ENCODE assay signal across 19 cellular contexts in genomic region chr12:51365276-51365675, GRCh38. TPM values are rescaled to one million over a fixed set of nuclear protein-coding genes. Genes with fewer than 3 reads are reported as not detected.
DNase-seq lines count a peak whose midpoint lies in the region; ATAC-seq and TF ChIP-seq lines count a peak whose summit lies in the region.
"Had no signal": no experiment of that assay in that cellular context is flagged by ENCODE, and none has a peak within 500 bp of the region (broad histone marks: within the 10 kb centered on the region; RNA-seq: fewer than 3 reads in every experiment).

No MANE protein-coding gene starts in this region.

- H3K27ac Mint-ChIP-seq in activated CD8-positive, alpha-beta T cell treated with anti-CD3 and anti-CD28 coated beads, Interleukin-2, amount 10 ng/mL, durations not matched to agents 7 days and 5 days: peak overlapping the region; percentile 39
- H3K27ac Mint-ChIP-seq in activated CD8-positive, alpha-beta T cell treated with anti-CD3 and anti-CD28 coated beads for 36 hours: no peak overlapping the region
- H3K27ac Mint-ChIP-seq in stimulated activated naive B cell treated with anti-CD40 and anti-IgM and Interleukin-4, amounts not matched to agents 10 μg/mL and 1 μg/mL and 100 μg/mL, for 72 hours: peak overlapping the region; percentile 3
- H3K27ac Mint-ChIP-seq: CD4-positive, alpha-beta T cell; H9 had no signal

- ATAC-seq in activated CD8-positive, alpha-beta T cell treated with anti-CD3 and anti-CD28 coated beads, Interleukin-2, amount 10 ng/mL, durations not matched to agents 7 days and 5 days: no peak
- no peak for ATAC-seq in activated CD8-positive, alpha-beta T cell treated with anti-CD3 and anti-CD28 coated beads for 36 hours
- no peak for ATAC-seq in stimulated activated naive B cell treated with anti-CD40 and anti-IgM and Interleukin-4, amounts not matched to agents 10 μg/mL and 1 μg/mL and 100 μg/mL, for 72 hours (replicated peaks)
- ATAC-seq in GM21786 (IDR thresholded peaks at IDR 0.05; ENCODE audit: unreplicated experiment): no peak
- ATAC-seq: A549 had no signal

- H2AK5ac ChIP-seq in neuronal stem cell (ENCODE audit: low read depth, low read length): no peak overlapping the region

- no peaks in the 10 kb centered on the region for H3K36me3 ChIP-seq in neuronal stem cell (replicated peaks in 1 of 2; ENCODE audit: control insufficient read depth in 2 of 2, insufficient read depth in 2 of 2, low read length in 2 of 2)
- no peaks in the 10 kb centered on the region for H3K36me3 ChIP-seq in left ventricle myocardium inferior

- H2BK5ac ChIP-seq in neuronal stem cell (ENCODE audit: low read length): no peak overlapping the region

- H4K8ac ChIP-seq in neuronal stem cell (ENCODE audit: low read depth, low read length): no peak overlapping the region

- H3K27me3 Mint-ChIP-seq in activated CD8-positive, alpha-beta T cell treated with anti-CD3 and anti-CD28 coated beads, Interleukin-2, amount 10 ng/mL, durations not matched to agents 7 days and 5 days (ENCODE audit: low read depth): no peaks in the 10 kb centered on the region
- no peaks in the 10 kb centered on the region for H3K27me3 Mint-ChIP-seq in activated CD8-positive, alpha-beta T cell treated with anti-CD3 and anti-CD28 coated beads for 36 hours
- H3K27me3 Mint-ChIP-seq in stimulated activated naive B cell treated with anti-CD40 and anti-IgM and Interleukin-4, amounts not matched to agents 10 μg/mL and 1 μg/mL and 100 μg/mL, for 72 hours: no peaks in the 10 kb centered on the region
- H3K27me3 Mint-ChIP-seq: CD4-positive, alpha-beta T cell had no signal

- intact Hi-C loops in activated CD8-positive, alpha-beta T cell treated with anti-CD3 and anti-CD28 coated beads for 36 hours (cut with micrococcal nuclease): no loop called here
- intact Hi-C loops in left ventricle myocardium inferior (cut with micrococcal nuclease): no loop called here

- H3K27ac ChIP-seq in neuronal stem cell (replicated peaks; ENCODE audit: low read length) (no peak overlapping the region), left ventricle myocardium inferior (replicated peaks) (no peak overlapping the region)
- H3K27ac ChIP-seq: 22Rv1, A549, C4-2B had no signal

- no peak overlapping the region for H3K14ac ChIP-seq in neuronal stem cell (ENCODE audit: low read length)

- no peak overlapping the region for H4K91ac ChIP-seq in neuronal stem cell (ENCODE audit: low read depth, low read length, poor library complexity)

- H3K79me1 ChIP-seq in neuronal stem cell (ENCODE audit: low read depth, low read length): no peaks in the 10 kb centered on the region

- H2AFZ ChIP-seq in neuronal stem cell (ENCODE audit: low read length): no peak overlapping the region

- H3K9ac ChIP-seq in neuronal stem cell (ENCODE audit: low read depth, low read length, poor library complexity): peak overlapping the region; percentile 45

- H3K4me3 ChIP-seq in neuronal stem cell (ENCODE audit: low read length in 2 of 2): no peak overlapping the region
- H3K4me3 ChIP-seq in left ventricle myocardium inferior: no peak overlapping the region
- H3K4me3 ChIP-seq: A549 had no signal

- no peak overlapping the region for H3K4ac ChIP-seq in neuronal stem cell (ENCODE audit: low read length)

- H3K4me3 Mint-ChIP-seq in activated CD8-positive, alpha-beta T cell treated with anti-CD3 and anti-CD28 coated beads, Interleukin-2, amount 10 ng/mL, durations not matched to agents 7 days and 5 days: no peak overlapping the region
- H3K4me3 Mint-ChIP-seq in activated CD8-positive, alpha-beta T cell treated with anti-CD3 and anti-CD28 coated beads for 36 hours: no peak overlapping the region
- no peak overlapping the region for H3K4me3 Mint-ChIP-seq in stimulated activated naive B cell treated with anti-CD40 and anti-IgM and Interleukin-4, amounts not matched to agents 10 μg/mL and 1 μg/mL and 100 μg/mL, for 72 hours
- H3K4me3 Mint-ChIP-seq: CD4-positive, alpha-beta T cell; H9 had no signal

- POLR2A ChIA-PET in activated CD8-positive, alpha-beta T cell treated with anti-CD3 and anti-CD28 coated beads, Interleukin-2, amount 10 ng/mL, durations not matched to agents 7 days and 5 days (lab: Charles Lee): no interaction called here
- POLR2A ChIA-PET in activated CD8-positive, alpha-beta T cell treated with anti-CD3 and anti-CD28 coated beads for 36 hours (lab: Charles Lee): interaction anchor here (2.2 kb wide), 1 partner anchor 26 kb away, joined by 7 read pairs; the partner anchor contains the start of gene GALNT6

- H3K18ac ChIP-seq in neuronal stem cell (ENCODE audit: low read length): peak overlapping the region; percentile 40

- H3K4me1 ChIP-seq in neuronal stem cell (ENCODE audit: control insufficient read depth in 2 of 2, insufficient read depth in 1 of 2, low read depth in 1 of 2, low read length in 2 of 2) (peaks cover 1% of the 10 kb centered on the region in 2 donors), left ventricle myocardium inferior (peaks cover 6% of the 10 kb centered on the region)
- H3K4me1 ChIP-seq: A549, Caco-2 had no signal

- no peak overlapping the region for H2BK120ac ChIP-seq in neuronal stem cell (ENCODE audit: low read depth, low read length)

- peak overlapping the region; percentile 34 for H2BK15ac ChIP-seq in neuronal stem cell (ENCODE audit: low read length)

- no peak for DNase-seq in activated CD8-positive, alpha-beta T cell treated with anti-CD3 and anti-CD28 coated beads, Interleukin-2, amount 10 ng/mL, durations not matched to agents 7 days and 5 days
- no peak for DNase-seq in activated CD8-positive, alpha-beta T cell treated with anti-CD3 and anti-CD28 coated beads for 36 hours
- no peak for DNase-seq in neuronal stem cell (ENCODE audit: low spot score)
- no peak for DNase-seq in stimulated activated naive B cell treated with anti-CD40 and anti-IgM and Interleukin-4, amounts not matched to agents 10 μg/mL and 1 μg/mL and 100 μg/mL, for 72 hours
- no peak for DNase-seq in left ventricle myocardium inferior
- DNase-seq in foreskin melanocyte: no peak
- DNase-seq: AML-193; Caco-2; CD4-positive, alpha-beta T cell; GDM1; H9 had no signal

- CTCF ChIA-PET in activated CD8-positive, alpha-beta T cell treated with anti-CD3 and anti-CD28 coated beads, Interleukin-2, amount 10 ng/mL, durations not matched to agents 7 days and 5 days (lab: Charles Lee): interaction anchor here (1.0 kb wide), 1 partner anchor 24 kb away, joined by 3 read pairs; no protein-coding TSS in a partner anchor
- CTCF ChIA-PET in activated CD8-positive, alpha-beta T cell treated with anti-CD3 and anti-CD28 coated beads for 36 hours (lab: Charles Lee): interaction anchor here (2.9 kb wide), 1 partner anchor 24 kb away, joined by 10 read pairs; no protein-coding TSS in a partner anchor

- peak overlapping the region; percentile 23 for H2BK12ac ChIP-seq in neuronal stem cell (ENCODE audit: low read length)

- peaks cover 33% of the 10 kb centered on the region for H3K4me1 Mint-ChIP-seq in activated CD8-positive, alpha-beta T cell treated with anti-CD3 and anti-CD28 coated beads, Interleukin-2, amount 10 ng/mL, durations not matched to agents 7 days and 5 days (ENCODE audit: low read depth)
- peaks cover 26% of the 10 kb centered on the region for H3K4me1 Mint-ChIP-seq in activated CD8-positive, alpha-beta T cell treated with anti-CD3 and anti-CD28 coated beads for 36 hours (ENCODE audit: low read depth)
- H3K4me1 Mint-ChIP-seq in stimulated activated naive B cell treated with anti-CD40 and anti-IgM and Interleukin-4, amounts not matched to agents 10 μg/mL and 1 μg/mL and 100 μg/mL, for 72 hours: peaks cover 43 to 74% of the 10 kb centered on the region in 2 donors

- no CpG with 5 or more reads among the region's 10 CpGs for WGBS in neuronal stem cell (ENCODE audit: extremely low coverage in 2 of 2, insufficient read length in 2 of 2, insufficient replicate concordance in 1 of 2), 2 donors

- no peak for TF ChIP-seq CTCF in activated CD8-positive, alpha-beta T cell treated with anti-CD3 and anti-CD28 coated beads for 36 hours (IDR thresholded peaks at IDR 0.05)
- no peak for TF ChIP-seq CTCF in left ventricle myocardium inferior (IDR thresholded peaks at IDR 0.05; ENCODE audit: borderline replicate concordance)

- H3K23ac ChIP-seq in neuronal stem cell (ENCODE audit: low read depth, low read length, poor library complexity): peak overlapping the region; percentile 53

- H3K9me3 Mint-ChIP-seq in activated CD8-positive, alpha-beta T cell treated with anti-CD3 and anti-CD28 coated beads, Interleukin-2, amount 10 ng/mL, durations not matched to agents 7 days and 5 days (ENCODE audit: insufficient read depth): no peaks in the 10 kb centered on the region
- H3K9me3 Mint-ChIP-seq in activated CD8-positive, alpha-beta T cell treated with anti-CD3 and anti-CD28 coated beads for 36 hours: no peaks in the 10 kb centered on the region
- H3K9me3 Mint-ChIP-seq in stimulated activated naive B cell treated with anti-CD40 and anti-IgM and Interleukin-4, amounts not matched to agents 10 μg/mL and 1 μg/mL and 100 μg/mL, for 72 hours: no peaks in the 10 kb centered on the region
- H3K9me3 Mint-ChIP-seq: CD4-positive, alpha-beta T cell; H9 had no signal

- no peaks in the 10 kb centered on the region for H3K9me3 ChIP-seq in neuronal stem cell (replicated peaks in 1 of 2; ENCODE audit: control insufficient read depth in 2 of 2, insufficient read depth in 1 of 2, low read depth in 1 of 2, low read length in 2 of 2)
- H3K9me3 ChIP-seq in left ventricle myocardium inferior (replicated peaks): no peaks in the 10 kb centered on the region
- H3K9me3 ChIP-seq: A549, Caco-2 had no signal

- H3K27me3 ChIP-seq in neuronal stem cell (ENCODE audit: control insufficient read depth in 3 of 3, insufficient read depth in 3 of 3, low read depth in 1 of 3, low read length in 3 of 3): peaks cover 0 to 23% (median 9%) of the 10 kb centered on the region in 3 experiments
- H3K27me3 ChIP-seq in left ventricle myocardium inferior (ENCODE audit: low read depth): no peaks in the 10 kb centered on the region

- H3K4me2 ChIP-seq in neuronal stem cell (ENCODE audit: insufficient read depth, low read length, poor library complexity, severe bottlenecking): no peak overlapping the region
- H3K4me2 ChIP-seq: A549 had no signal

- peaks cover 64% of the 10 kb centered on the region for H3K36me3 Mint-ChIP-seq in activated CD8-positive, alpha-beta T cell treated with anti-CD3 and anti-CD28 coated beads, Interleukin-2, amount 10 ng/mL, durations not matched to agents 7 days and 5 days (ENCODE audit: low read depth)
- peaks cover 22% of the 10 kb centered on the region for H3K36me3 Mint-ChIP-seq in activated CD8-positive, alpha-beta T cell treated with anti-CD3 and anti-CD28 coated beads for 36 hours (ENCODE audit: low read depth)
- H3K36me3 Mint-ChIP-seq in stimulated activated naive B cell treated with anti-CD40 and anti-IgM and Interleukin-4, amounts not matched to agents 10 μg/mL and 1 μg/mL and 100 μg/mL, for 72 hours: peaks cover 52 to 62% of the 10 kb centered on the region in 2 donors

RNA-seq across cellular contexts. Expression of gene CELA1, which starts 18.8 kb away (rescaled TPM):
- total RNA-seq in activated CD8-positive, alpha-beta T cell treated with anti-CD3 and anti-CD28 coated beads, Interleukin-2, amount 10 ng/mL, durations not matched to agents 7 days and 5 days: not detected
- total RNA-seq in activated CD8-positive, alpha-beta T cell treated with anti-CD3 and anti-CD28 coated beads for 36 hours: under 1 TPM in 1 of 2 experiments, not detected in 1; 0.29 TPM
- not detected for polyA plus RNA-seq in neuronal stem cell (2013, experiment 1 of 2)
- polyA plus RNA-seq in neuronal stem cell (2013, experiment 2 of 2): not detected
- not detected for total RNA-seq in left ventricle myocardium inferior
- total RNA-seq: Caco-2, Daoy, H1, H9, HT-29 had no signal
- polyA plus RNA-seq: A549, BJ had no signal

RNA-seq across cellular contexts. Expression of gene GALNT6, which starts 25.9 kb away (rescaled TPM):
- 10 to 100 TPM; 40.4 to 43.1 TPM for total RNA-seq in activated CD8-positive, alpha-beta T cell treated with anti-CD3 and anti-CD28 coated beads, Interleukin-2, amount 10 ng/mL, durations not matched to agents 7 days and 5 days
- 10 to 100 TPM; 18.0 to 22.3 TPM for total RNA-seq in activated CD8-positive, alpha-beta T cell treated with anti-CD3 and anti-CD28 coated beads for 36 hours
- polyA plus RNA-seq in neuronal stem cell (2013, experiment 1 of 2): 0.21 TPM
- polyA plus RNA-seq in neuronal stem cell (2013, experiment 2 of 2): 0.03 TPM
- total RNA-seq in left ventricle myocardium inferior: 0.60 TPM

RNA-seq across cellular contexts. Expression of gene BIN2, which starts 41.3 kb away (rescaled TPM):
- total RNA-seq in activated CD8-positive, alpha-beta T cell treated with anti-CD3 and anti-CD28 coated beads, Interleukin-2, amount 10 ng/mL, durations not matched to agents 7 days and 5 days: 100 to 1,000 TPM; 158 to 161 TPM
- 10 to 100 TPM; 39.5 to 41.7 TPM for total RNA-seq in activated CD8-positive, alpha-beta T cell treated with anti-CD3 and anti-CD28 coated beads for 36 hours
- not detected for polyA plus RNA-seq in neuronal stem cell (2013, experiment 1 of 2)
- polyA plus RNA-seq in neuronal stem cell (2013, experiment 2 of 2): not detected
- total RNA-seq in left ventricle myocardium inferior: 1.6 TPM
- total RNA-seq: Daoy, H1, H9 had no signal
- polyA plus RNA-seq: BJ, H1 had no signal

RNA-seq across cellular contexts. Expression of gene SLC4A8, which starts 59.4 kb away (rescaled TPM):
- total RNA-seq in activated CD8-positive, alpha-beta T cell treated with anti-CD3 and anti-CD28 coated beads, Interleukin-2, amount 10 ng/mL, durations not matched to agents 7 days and 5 days: 10 to 100 TPM; 11.4 to 12.6 TPM
- 1 to 10 TPM; 1.1 to 2.7 TPM for total RNA-seq in activated CD8-positive, alpha-beta T cell treated with anti-CD3 and anti-CD28 coated beads for 36 hours
- 6.1 TPM for polyA plus RNA-seq in neuronal stem cell (2013, experiment 1 of 2)
- polyA plus RNA-seq in neuronal stem cell (2013, experiment 2 of 2): 6.1 TPM
- total RNA-seq in left ventricle myocardium inferior: 0.14 TPM
- total RNA-seq: HT-29 had no signal

Comparison
In these comparisons a context has a peak if more than half of its experiments do, and no peak if none do; other contexts are left out.
1. RNA of gene GALNT6, which starts 25.9 kb away (total RNA-seq): 40.4 to 43.1 TPM in activated CD8-positive, alpha-beta T cell treated with anti-CD3 and anti-CD28 coated beads, Interleukin-2, amount 10 ng/mL, durations not matched to agents 7 days and 5 days and 18.0 to 22.3 TPM in activated CD8-positive, alpha-beta T cell treated with anti-CD3 and anti-CD28 coated beads for 36 hours; 0.60 TPM in left ventricle myocardium inferior (single experiment); every median in the first group is over 10 times any median in the second.
2. RNA of gene BIN2, which starts 41.3 kb away (total RNA-seq): 158 to 161 TPM in activated CD8-positive, alpha-beta T cell treated with anti-CD3 and anti-CD28 coated beads, Interleukin-2, amount 10 ng/mL, durations not matched to agents 7 days and 5 days and 39.5 to 41.7 TPM in activated CD8-positive, alpha-beta T cell treated with anti-CD3 and anti-CD28 coated beads for 36 hours; 1.6 TPM in left ventricle myocardium inferior (single experiment); every median in the first group is over 10 times any median in the second.